ENCODE assay signal across 12 cellular contexts in genomic region chr17:49723423-49723822, GRCh38. TPM values are rescaled to one million over a fixed set of nuclear protein-coding genes. Genes with fewer than 3 reads are reported as not detected.
DNase-seq lines count a peak whose midpoint lies in the region; ATAC-seq, FAIRE-seq and TF ChIP-seq lines count a peak whose summit lies in the region.
"Had no signal": no experiment of that assay in that cellular context is flagged by ENCODE, and none has a peak within 500 bp of the region (broad histone marks: within the 10 kb centered on the region; RNA-seq: fewer than 3 reads in every experiment).

No MANE protein-coding gene starts in this region.

- FAIRE-seq in pancreas (lab: Jason Lieb, UNC) = no peak
- FAIRE-seq: frontal cortex had no signal

- peak overlapping the region in 9 of 11 experiments; percentile 52 to 85 (median 73); a peak in 18 of 22 replicates for H3K27ac ChIP-seq in BLaER1 treated with 17β-estradiol and CSF1 and Interleukin-3, amounts not matched to agents 10 nM and 100 nM
- H3K27ac ChIP-seq in pancreas = no peak overlapping the region
- H3K27ac ChIP-seq: C4-2B, neutrophil had no signal

- H4K20me1 ChIP-seq in BLaER1 treated with 17β-estradiol and CSF1 and Interleukin-3, amounts not matched to agents 10 nM and 100 nM = peaks cover 0 to 46% (median 20%) of the 10 kb centered on the region in 11 experiments; a peak in 11 of 22 replicates

- 59 to 68% methylated on average over 8 of the region's 8 CpGs for WGBS in pancreas, 2 donors

- peaks cover 33% of the 10 kb centered on the region for H3K4me1 Mint-ChIP-seq in glutamatergic neuron (ENCODE audit: low read depth, unreplicated experiment)

- peak overlapping the region; percentile 52 to 89 (median 82) for H3K4me2 ChIP-seq in BLaER1 treated with 17β-estradiol and CSF1 and Interleukin-3, amounts not matched to agents 10 nM and 100 nM

- H3K36me3 Mint-ChIP-seq in glutamatergic neuron (ENCODE audit: unreplicated experiment) = peaks cover 9% of the 10 kb centered on the region

- peaks cover 11% of the 10 kb centered on the region for H3K27me3 Mint-ChIP-seq in glutamatergic neuron (ENCODE audit: unreplicated experiment)

- H3K4me3 ChIP-seq in BLaER1 treated with 17β-estradiol and CSF1 and Interleukin-3, amounts not matched to agents 10 nM and 100 nM = peak overlapping the region in 4 of 10 experiments; percentile 10 to 27 (median 24); a peak in 4 of 20 replicates
- H3K4me3 ChIP-seq in pancreas = no peak overlapping the region

- TF ChIP-seq CTCF in glutamatergic neuron (IDR thresholded peaks at IDR 0.05; ENCODE audit: partially characterized antibody, unreplicated experiment) (no peak), pancreas (IDR thresholded peaks at IDR 0.05) (no peak)

- intact Hi-C loops in pancreas (cut with DNase I) = no loop called here

- H3K9me3 ChIP-seq in BLaER1 treated with 17β-estradiol and CSF1 and Interleukin-3, amounts not matched to agents 10 nM and 100 nM (replicated peaks in 1 of 11) = peaks cover 0 to 24% (median 13%) of the 10 kb centered on the region in 11 experiments; a peak in 14 of 22 replicates
- H3K9me3 ChIP-seq in pancreas = no peaks in the 10 kb centered on the region
- H3K9me3 ChIP-seq: neutrophil had no signal

- H3K9ac ChIP-seq in BLaER1 treated with 17β-estradiol and CSF1 and Interleukin-3, amounts not matched to agents 10 nM and 100 nM = peak overlapping the region in 8 of 11 experiments; percentile 25 to 75 (median 55); a peak in 15 of 22 replicates

- H3K27ac Mint-ChIP-seq in glutamatergic neuron (ENCODE audit: unreplicated experiment) = peak overlapping the region; percentile 99

- H3K4me3 Mint-ChIP-seq in glutamatergic neuron (ENCODE audit: unreplicated experiment) = peak overlapping the region; percentile 74

- DNase-seq in NCI-H524 treated with DMSO at 0.1 percent for 48 hours (lab: John Stamatoyannopoulos, UW) (peak; percentile 82), glutamatergic neuron (peak; percentile 69), pancreas (peak in 1 of 6 donors; percentile 29), GDM1 (lab: John Stamatoyannopoulos, UW) (no peak)
- no peak for DNase-seq in activated CD8-positive, alpha-beta memory T cell treated with anti-CD3 and anti-CD28 coated beads, Interleukin-2, amount 50 U/mL, for 48 hours
- DNase-seq: HCEC 1CT had no signal

- peaks cover 30 to 100% (median 84%) of the 10 kb centered on the region in 11 experiments for H3K36me3 ChIP-seq in BLaER1 treated with 17β-estradiol and CSF1 and Interleukin-3, amounts not matched to agents 10 nM and 100 nM
- H3K36me3 ChIP-seq in pancreas = peaks cover 0 to 13% (median 4%) of the 10 kb centered on the region in 3 donors

- H3K27me3 ChIP-seq in BLaER1 treated with 17β-estradiol and CSF1 and Interleukin-3, amounts not matched to agents 10 nM and 100 nM = no peaks in the 10 kb centered on the region
- no peaks in the 10 kb centered on the region for H3K27me3 ChIP-seq in pancreas
- H3K27me3 ChIP-seq: neutrophil had no signal

- H3K4me1 ChIP-seq in BLaER1 treated with 17β-estradiol and CSF1 and Interleukin-3, amounts not matched to agents 10 nM and 100 nM = peaks cover 35 to 63% (median 49%) of the 10 kb centered on the region in 10 experiments
- H3K4me1 ChIP-seq in pancreas = no peaks in the 10 kb centered on the region

- peak in 3 of 4 donors; percentile 31 to 61 (median 40) for ATAC-seq in pancreas
- no peak for ATAC-seq in GM18909 (IDR thresholded peaks at IDR 0.05; ENCODE audit: poor library complexity, unreplicated experiment)
- ATAC-seq in GM21528 (IDR thresholded peaks at IDR 0.05; ENCODE audit: low FRiP score, unreplicated experiment) = no peak

- H3K9me3 Mint-ChIP-seq in glutamatergic neuron (ENCODE audit: unreplicated experiment) = peaks cover 5% of the 10 kb centered on the region

RNA-seq across cellular contexts. Expression of gene SLC35B1, which starts 15.7 kb away (rescaled TPM):
- 123 TPM for total RNA-seq in glutamatergic neuron (ENCODE audit: unreplicated experiment)
- 10 to 100 TPM; 16.5 to 32.4 (median 28.4) TPM for total RNA-seq in pancreas
- polyA plus RNA-seq in pancreas = 10 to 100 TPM; 36.7 to 62.5 TPM

RNA-seq across cellular contexts. Expression of gene FAM117A, which starts 40.5 kb away (rescaled TPM):
- total RNA-seq in glutamatergic neuron (ENCODE audit: unreplicated experiment) = 11.9 TPM
- total RNA-seq in pancreas = 10 to 100 TPM in 2 of 6 donors, 1 to 10 TPM in 4; 5.5 to 14.8 (median 8.5) TPM
- polyA plus RNA-seq in pancreas = 10 to 100 TPM in 1 of 2 donors, 1 to 10 TPM in 1; 5.3 to 12.3 TPM

RNA-seq across cellular contexts. Expression of gene SPOP, which starts 45.5 kb away (rescaled TPM):
- total RNA-seq in glutamatergic neuron (ENCODE audit: unreplicated experiment) (49.5 TPM), pancreas (10 to 100 TPM; 27.6 to 42.3 (median 33.6) TPM)
- polyA plus RNA-seq in pancreas = 10 to 100 TPM; 14.2 to 27.6 TPM

Comparison
In these comparisons a context has a peak if more than half of its experiments do, and no peak if none do; other contexts are left out.
1. H3K27ac ChIP-seq: peak in BLaER1 treated with 17β-estradiol and CSF1 and Interleukin-3, amounts not matched to agents 10 nM and 100 nM (9 of 11); none in pancreas (0 of 4).
2. DNase-seq: peak in NCI-H524 treated with DMSO at 0.1 percent for 48 hours (single experiment) and glutamatergic neuron (single experiment); none in activated CD8-positive, alpha-beta memory T cell treated with anti-CD3 and anti-CD28 coated beads, Interleukin-2, amount 50 U/mL, for 48 hours (single experiment) and GDM1 (single experiment).
3. ATAC-seq: peak in pancreas (3 of 4); none in GM18909 (single experiment) and GM21528 (single experiment).